Comparison of ENCODE assay signal across 11 cellular contexts in genomic region chrX:108270739-108271396, GRCh38.
DNase-seq lines count a peak whose midpoint lies in the region; ATAC-seq, FAIRE-seq and TF ChIP-seq lines count a peak whose summit lies in the region.
"Had no signal": no experiment of that assay in that cellular context is flagged by ENCODE, and none has a peak within 500 bp of the region (broad histone marks: within the 10 kb centered on the region; RNA-seq: fewer than 3 reads in every experiment).

No MANE protein-coding gene starts in this region.

- no peaks in the 10 kb centered on the region for H3K36me3 Mint-ChIP-seq in naive thymus-derived CD4-positive, alpha-beta T cell

- DNase-seq in M059J (ENCODE audit: low read depth) = peak; percentile 71
- no peak for DNase-seq in GM12878 (ENCODE audit: low read depth, low spot score)
- DNase-seq in pancreas = no peak
- DNase-seq in mucosa of gallbladder (ENCODE audit: low spot score) = no peak
- DNase-seq in activated gamma-delta T cell treated with Interleukin-2 at 50 U/mL for 16 hours = no peak
- no peak for DNase-seq in naive thymus-derived CD4-positive, alpha-beta T cell
- no peak for DNase-seq in HAP-1 (ENCODE audit: low spot score in 2 of 2)
- DNase-seq: activated CD4-positive, alpha-beta T cell treated with anti-CD3 and anti-CD28 coated beads for 1 hour; GF-D8 had no signal

- FAIRE-seq in GM12878 (lab: Jason Lieb, UNC) (no peak), pancreas (lab: Jason Lieb, UNC) (peak; percentile 80)

- H2AFZ ChIP-seq in GM12878 (ENCODE audit: control insufficient read depth, low read depth, low read length) = no peak overlapping the region

- TF ChIP-seq RAD21 in GM12878 (IDR thresholded peaks at IDR 0.05; ENCODE audit: insufficient read depth, low read depth, low read length) = no peak

- intact Hi-C loops in GM12878 (cut with micrococcal nuclease; ENCODE audit: unreplicated experiment) = no loop called here
- intact Hi-C loops in pancreas (cut with DNase I) = no loop called here
- intact Hi-C loops in naive thymus-derived CD4-positive, alpha-beta T cell (cut with micrococcal nuclease) = no loop called here

- H3K4me3 ChIP-seq in GM12878 = no peak overlapping the region
- H3K4me3 ChIP-seq in pancreas = no peak overlapping the region
- H3K4me3 ChIP-seq in naive thymus-derived CD4-positive, alpha-beta T cell (ENCODE audit: low read length) = no peak overlapping the region
- H3K4me3 ChIP-seq in HAP-1 = no peak overlapping the region

- peaks cover 0 to 2% (median 0%) of the 10 kb centered on the region in 11 donors for H3K9me3 Mint-ChIP-seq in naive thymus-derived CD4-positive, alpha-beta T cell

- TF ChIP-seq POLR2A in GM12878 (IDR thresholded peaks at IDR 0.05; ENCODE audit: low read depth, low read length) = no peak

- WGBS in GM12878 (ENCODE audit: insufficient coverage, insufficient replicate concordance, low lambda C conversion rate, missing lambda C conversion rate) = 5% methylated on average over 6 of the region's 6 CpGs
- WGBS in pancreas, 2 donors = 57 to 76% methylated on average over 6 of the region's 6 CpGs

- RAD21 ChIA-PET in GM12878 (lab: Charles Lee; ENCODE audit: unreplicated experiment) = no interaction called here

- H3K36me3 ChIP-seq in GM12878 (ENCODE audit: control insufficient read depth in 2 of 2, insufficient read depth in 2 of 2, low read length in 1 of 2) (no peaks in the 10 kb centered on the region), pancreas (no peaks in the 10 kb centered on the region), HAP-1 (replicated peaks) (no peaks in the 10 kb centered on the region)
- no peaks in the 10 kb centered on the region for H3K36me3 ChIP-seq in naive thymus-derived CD4-positive, alpha-beta T cell (ENCODE audit: control insufficient read depth in 2 of 3, insufficient read depth in 3 of 3, low read length in 3 of 3)
- H3K36me3 ChIP-seq: neutrophil had no signal

- H3K4me2 ChIP-seq in GM12878 (ENCODE audit: control insufficient read depth, insufficient read depth) = no peak overlapping the region

- H3K27me3 Mint-ChIP-seq in naive thymus-derived CD4-positive, alpha-beta T cell = peaks cover 4 to 12% (median 6%) of the 10 kb centered on the region in 5 donors

- no peaks in the 10 kb centered on the region for H3K4me1 Mint-ChIP-seq in naive thymus-derived CD4-positive, alpha-beta T cell

- H3K9me3 ChIP-seq in GM12878 (replicated peaks; ENCODE audit: control insufficient read depth, insufficient read depth, low read length) (no peaks in the 10 kb centered on the region), pancreas (no peaks in the 10 kb centered on the region), HAP-1 (no peaks in the 10 kb centered on the region)
- H3K9me3 ChIP-seq in naive thymus-derived CD4-positive, alpha-beta T cell (ENCODE audit: control insufficient read depth in 2 of 3, low read length in 3 of 3) = no peaks in the 10 kb centered on the region
- H3K9me3 ChIP-seq: neutrophil had no signal

- peak; percentile 40 for ATAC-seq in GM19043 (IDR thresholded peaks at IDR 0.05; ENCODE audit: low read depth, unreplicated experiment)
- ATAC-seq in GM12878 = peak; percentile 45
- no peak for ATAC-seq in pancreas
- ATAC-seq in naive thymus-derived CD4-positive, alpha-beta T cell = no peak

- POLR2A ChIA-PET in GM12878 (lab: Charles Lee) = no interaction called here
- POLR2A ChIA-PET in naive thymus-derived CD4-positive, alpha-beta T cell (lab: Charles Lee) = no interaction called here

- CTCF ChIA-PET in GM12878 (lab: Yijun Ruan, JAX) = no interaction called here
- CTCF ChIA-PET in naive thymus-derived CD4-positive, alpha-beta T cell (lab: Charles Lee) = no interaction called here

- no peak overlapping the region for H3K27ac Mint-ChIP-seq in naive thymus-derived CD4-positive, alpha-beta T cell

- no peaks in the 10 kb centered on the region for H3K4me1 ChIP-seq in GM12878 (ENCODE audit: control insufficient read depth, insufficient read depth, low read length)
- H3K4me1 ChIP-seq in pancreas = no peaks in the 10 kb centered on the region
- H3K4me1 ChIP-seq in naive thymus-derived CD4-positive, alpha-beta T cell (ENCODE audit: control insufficient read depth in 2 of 2, insufficient read depth in 2 of 2, low read length in 2 of 2) = no peaks in the 10 kb centered on the region
- H3K4me1 ChIP-seq in HAP-1 = no peaks in the 10 kb centered on the region

- no peak overlapping the region for H3K4me3 Mint-ChIP-seq in naive thymus-derived CD4-positive, alpha-beta T cell

- SMC1A ChIA-PET in GM12878 (lab: Charles Lee; ENCODE audit: uncharacterized antibody, unreplicated experiment) = no interaction called here

- in situ Hi-C loops in GM12878 (cut with MboI) (no loop called here), HAP-1 (cut with MboI; ENCODE audit: low sequenced_read_pairs) (no loop called here)

- H3K27me3 ChIP-seq in GM12878 (replicated peaks in 1 of 2; ENCODE audit: control insufficient read depth in 2 of 2, insufficient read depth in 2 of 2, low read length in 1 of 2) = no peaks in the 10 kb centered on the region
- H3K27me3 ChIP-seq in pancreas = peaks cover 0 to 4% (median 1%) of the 10 kb centered on the region in 4 donors
- no peaks in the 10 kb centered on the region for H3K27me3 ChIP-seq in naive thymus-derived CD4-positive, alpha-beta T cell (ENCODE audit: control insufficient read depth in 2 of 2, insufficient read depth in 2 of 2, low read length in 2 of 2)
- no peaks in the 10 kb centered on the region for H3K27me3 ChIP-seq in HAP-1 (ENCODE audit: low read depth)
- H3K27me3 ChIP-seq: neutrophil had no signal

- TF ChIP-seq CTCF in GM12878 (IDR thresholded peaks at IDR 0.05 in 2 of 3, conservative IDR thresholded peaks at IDR 0.05 in 1 of 3; ENCODE audit: control insufficient read depth in 2 of 3, extremely low read depth in 1 of 3, insufficient read depth in 1 of 3, low read depth in 3 of 3, low read length in 3 of 3) (no peak), pancreas (IDR thresholded peaks at IDR 0.05) (no peak)

- no peak overlapping the region for H3K27ac ChIP-seq in GM12878 (ENCODE audit: control insufficient read depth, insufficient read depth)
- no peak overlapping the region for H3K27ac ChIP-seq in pancreas
- no peak overlapping the region for H3K27ac ChIP-seq in naive thymus-derived CD4-positive, alpha-beta T cell (ENCODE audit: low read depth, low read length)
- H3K27ac ChIP-seq: neutrophil had no signal

- no peak for TF ChIP-seq EP300 in GM12878 (IDR thresholded peaks at IDR 0.05; ENCODE audit: borderline replicate concordance in 1 of 2, control insufficient read depth in 1 of 2, low read depth in 2 of 2, low read length in 2 of 2)

- no peak overlapping the region for H3K9ac ChIP-seq in GM12878 (ENCODE audit: control insufficient read depth, insufficient read depth, low read length)

- no TSS peak for BruUV-seq in GM12878 (replicated peaks; lab: Mats Ljungman, UMichigan)

- no peaks in the 10 kb centered on the region for H4K20me1 ChIP-seq in GM12878 (ENCODE audit: control insufficient read depth, insufficient read depth)

- no peaks in the 10 kb centered on the region for H3K79me2 ChIP-seq in GM12878 (ENCODE audit: control insufficient read depth, insufficient read depth, low read length)

TF ChIP-seq in GM12878, 131 proteins besides CTCF, POLR2A, EP300 and RAD21 (continues in another document):
- TF ChIP-seq EED (IDR thresholded peaks at IDR 0.05; ENCODE audit: low read depth) (no peak), CBFB (IDR thresholded peaks at IDR 0.05; ENCODE audit: low read depth) (no peak), SMAD1 (IDR thresholded peaks at IDR 0.05; ENCODE audit: low read depth, partially characterized antibody) (no peak), MEF2A (IDR thresholded peaks at IDR 0.05; ENCODE audit: insufficient read depth, low read depth, low read length) (no peak), IRF3 (IDR thresholded peaks at IDR 0.05) (no peak), BACH1 (IDR thresholded peaks at IDR 0.05; ENCODE audit: borderline replicate concordance) (no peak), TCF3 (IDR thresholded peaks at IDR 0.05; ENCODE audit: borderline replicate concordance, insufficient read depth, low read depth, low read length) (no peak), KLF5 (IDR thresholded peaks at IDR 0.05; ENCODE audit: partially characterized antibody) (no peak)
- TF ChIP-seq, protein P1, sequence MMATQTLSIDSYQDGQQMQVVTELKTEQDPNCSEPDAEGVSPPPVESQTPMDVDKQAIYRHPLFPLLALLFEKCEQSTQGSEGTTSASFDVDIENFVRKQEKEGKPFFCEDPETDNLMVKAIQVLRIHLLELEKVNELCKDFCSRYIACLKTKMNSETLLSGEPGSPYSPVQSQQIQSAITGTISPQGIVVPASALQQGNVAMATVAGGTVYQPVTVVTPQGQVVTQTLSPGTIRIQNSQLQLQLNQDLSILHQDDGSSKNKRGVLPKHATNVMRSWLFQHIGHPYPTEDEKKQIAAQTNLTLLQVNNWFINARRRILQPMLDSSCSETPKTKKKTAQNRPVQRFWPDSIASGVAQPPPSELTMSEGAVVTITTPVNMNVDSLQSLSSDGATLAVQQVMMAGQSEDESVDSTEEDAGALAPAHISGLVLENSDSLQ (IDR thresholded peaks at IDR 0.05) = no peak

Comparison
In these comparisons a context has a peak if more than half of its experiments do, and no peak if none do; other contexts are left out.
1. ATAC-seq: peak in GM19043 (single experiment) and GM12878 (single experiment); none in pancreas (0 of 4) and naive thymus-derived CD4-positive, alpha-beta T cell (single experiment).